In genomic region chr6:130018292-130018829, GRCh38 we compare ENCODE assay signal across 8 cellular contexts. TPM values are rescaled to one million over a fixed set of nuclear protein-coding genes. Genes with fewer than 3 reads are reported as not detected.
DNase-seq lines count a peak whose midpoint lies in the region; ATAC-seq and TF ChIP-seq lines count a peak whose summit lies in the region.

Gene L3MBTL3, plus strand, starts transcription at chr6:130018581. Its CDS starts 24,119 bp downstream, at chr6:130042700.

- H3K36me3 ChIP-seq in lung (ENCODE audit: control insufficient read depth in 2 of 2, insufficient read depth in 2 of 2, low read length in 2 of 2), result no peaks in the 10 kb centered on the region

- peak within 1 kb of the TSS; percentile 86 for H3K4me3 ChIP-seq in lung

- peak within 1 kb of the TSS in 1 of 2 donors; percentile 82 for H3K27ac ChIP-seq in lung (ENCODE audit: low read depth in 1 of 2, low read length in 1 of 2)

- CTCF ChIA-PET in activated CD8-positive, alpha-beta T cell treated with anti-CD3 and anti-CD28 coated beads, Interleukin-2, amount 10 ng/mL, durations not matched to agents 7 days and 5 days (lab: Charles Lee), result no interaction called here

- H3K27ac Mint-ChIP-seq in activated CD8-positive, alpha-beta T cell treated with anti-CD3 and anti-CD28 coated beads, Interleukin-2, amount 10 ng/mL, durations not matched to agents 7 days and 5 days, result peak within 1 kb of the TSS; percentile 99

- 0 to 1% methylated on average over 29 of the region's 29 CpGs for WGBS in lung, 2 donors

- H3K9me3 Mint-ChIP-seq in activated CD8-positive, alpha-beta T cell treated with anti-CD3 and anti-CD28 coated beads, Interleukin-2, amount 10 ng/mL, durations not matched to agents 7 days and 5 days (ENCODE audit: insufficient read depth), result no peaks in the 10 kb centered on the region

- no peaks in the 10 kb centered on the region for H3K9me3 ChIP-seq in lung (ENCODE audit: control insufficient read depth in 2 of 2, insufficient read depth in 1 of 2, low read length in 1 of 2)

- no peaks in the 10 kb centered on the region for H3K27me3 ChIP-seq in lung (ENCODE audit: control insufficient read depth, insufficient read depth)

- H3K4me1 Mint-ChIP-seq in activated CD8-positive, alpha-beta T cell treated with anti-CD3 and anti-CD28 coated beads, Interleukin-2, amount 10 ng/mL, durations not matched to agents 7 days and 5 days (ENCODE audit: low read depth), result peaks cover 30% of the 10 kb centered on the region

- H3K4me3 Mint-ChIP-seq in activated CD8-positive, alpha-beta T cell treated with anti-CD3 and anti-CD28 coated beads, Interleukin-2, amount 10 ng/mL, durations not matched to agents 7 days and 5 days, result peak within 1 kb of the TSS; percentile 100

- ATAC-seq in GM19328 (IDR thresholded peaks at IDR 0.05; ENCODE audit: unreplicated experiment) (peak; percentile 61), HG03457 (IDR thresholded peaks at IDR 0.05; ENCODE audit: unreplicated experiment) (peak; percentile 46), lung (ENCODE audit: insufficient read depth, low FRiP score) (peak; percentile 79)
- peak; percentile 80 for ATAC-seq in activated CD8-positive, alpha-beta T cell treated with anti-CD3 and anti-CD28 coated beads, Interleukin-2, amount 10 ng/mL, durations not matched to agents 7 days and 5 days

- peaks cover 16% of the 10 kb centered on the region for H3K36me3 Mint-ChIP-seq in activated CD8-positive, alpha-beta T cell treated with anti-CD3 and anti-CD28 coated beads, Interleukin-2, amount 10 ng/mL, durations not matched to agents 7 days and 5 days (ENCODE audit: low read depth)

- no peak for TF ChIP-seq CTCF in lung (IDR thresholded peaks at IDR 0.05; ENCODE audit: control extremely low read depth, extremely low read depth)

- no peaks in the 10 kb centered on the region for H3K4me1 ChIP-seq in lung (ENCODE audit: control insufficient read depth in 2 of 2, insufficient read depth in 2 of 2, low read length in 2 of 2)

- DNase-seq in AML-193 (lab: John Stamatoyannopoulos, UW) (peak; percentile 68 to 79), NCI-H82 treated with DMSO at 0.1 percent for 48 hours (lab: John Stamatoyannopoulos, UW; ENCODE audit: unreplicated experiment) (peak; percentile 71), lung (ENCODE audit: low spot score) (peak; percentile 88)
- DNase-seq in activated CD8-positive, alpha-beta T cell treated with anti-CD3 and anti-CD28 coated beads, Interleukin-2, amount 10 ng/mL, durations not matched to agents 7 days and 5 days, result peak; percentile 91
- DNase-seq in effector CD4-positive, alpha-beta T cell, result peak; percentile 82
- DNase-seq in stimulated activated CD4-positive, alpha-beta T cell treated with anti-CD3 and anti-CD28 coated beads, Interleukin-4, amount 100 ng/mL, for 48 hours (ENCODE audit: low read depth in 2 of 2), result peak; percentile 76 to 82

- POLR2A ChIA-PET in activated CD8-positive, alpha-beta T cell treated with anti-CD3 and anti-CD28 coated beads, Interleukin-2, amount 10 ng/mL, durations not matched to agents 7 days and 5 days (lab: Charles Lee), result interaction anchor here (0.6 to 1.0 kb wide), 3 partner anchors 8 to 24 kb away, joined by 3 to 4 read pairs (median 3); no protein-coding TSS in a partner anchor

- no peaks in the 10 kb centered on the region for H3K27me3 Mint-ChIP-seq in activated CD8-positive, alpha-beta T cell treated with anti-CD3 and anti-CD28 coated beads, Interleukin-2, amount 10 ng/mL, durations not matched to agents 7 days and 5 days (ENCODE audit: low read depth)

RNA-seq across cellular contexts. Expression of gene L3MBTL3, which starts in this region (rescaled TPM):
- 10 to 100 TPM; 31.7 to 34.0 TPM for total RNA-seq in activated CD8-positive, alpha-beta T cell treated with anti-CD3 and anti-CD28 coated beads, Interleukin-2, amount 10 ng/mL, durations not matched to agents 7 days and 5 days
- 10 to 100 TPM in 1 of 2 donors, 1 to 10 TPM in 1; 3.7 to 15.9 TPM for total RNA-seq in lung
- 1 to 10 TPM; 2.0 to 3.7 TPM for polyA plus RNA-seq in lung
